Comparison of ENCODE assay signal across 8 cellular contexts in the genomic region with DNA sequence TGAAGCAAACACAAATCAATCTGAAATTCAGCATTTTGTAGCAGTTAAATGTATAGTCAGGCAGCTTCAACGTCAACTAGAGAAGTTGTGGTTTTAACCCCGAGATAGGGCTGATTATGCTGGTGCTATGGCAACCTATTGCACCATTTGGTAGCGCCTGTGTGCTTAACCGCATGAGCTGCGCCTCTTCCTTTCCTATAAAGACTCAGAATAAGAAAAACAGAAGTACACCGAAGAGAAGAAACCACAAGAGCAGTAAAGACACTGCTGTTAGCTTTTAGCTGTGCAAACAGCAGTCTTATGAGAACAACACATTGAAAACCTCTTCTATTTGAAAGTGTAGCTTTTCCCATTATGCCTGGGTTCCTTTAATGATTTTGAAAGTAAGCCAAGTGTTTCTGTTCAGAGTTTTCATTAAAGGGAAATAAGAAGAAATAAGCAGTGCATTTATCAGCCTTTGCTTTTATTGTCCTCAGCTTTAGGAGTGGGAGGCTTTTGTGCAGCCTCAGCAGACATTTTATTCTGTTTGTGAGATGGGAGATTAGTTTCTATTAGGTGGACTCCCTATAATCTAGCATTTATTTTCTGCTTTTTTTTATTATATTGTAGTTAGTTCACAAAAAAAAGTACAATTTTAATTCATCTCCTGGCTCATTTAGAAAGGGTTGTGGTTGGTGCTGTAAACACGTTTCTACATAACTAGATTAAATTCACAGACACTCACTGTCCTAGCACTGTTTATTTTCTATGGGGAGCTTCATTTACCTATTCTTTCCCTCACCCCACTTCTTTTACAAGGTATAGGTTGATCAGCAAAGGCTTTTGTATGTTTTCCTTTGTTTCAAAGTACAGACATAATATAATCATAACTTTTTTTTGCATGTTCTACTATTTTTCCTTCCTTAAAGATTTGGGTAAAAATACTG. TPM values are rescaled to one million over a fixed set of nuclear protein-coding genes. Genes with fewer than 3 reads are reported as not detected.
DNase-seq lines count a peak whose midpoint lies in the region; FAIRE-seq and TF ChIP-seq lines count a peak whose summit lies in the region.

No MANE protein-coding gene starts in this region.

- peak; percentile 10 for DNase-seq in GM12891 (ENCODE audit: insufficient read length, low spot score)
- peak; percentile 68 to 84 for DNase-seq in HAP-1 (ENCODE audit: low spot score in 2 of 2)
- peak; percentile 98 for DNase-seq in M059J (ENCODE audit: low read depth)
- DNase-seq in T-helper 1 cell: peak; percentile 57 to 97 (median 76)
- DNase-seq in astrocyte of the hippocampus (ENCODE audit: low read depth, low spot score): peak; percentile 92
- DNase-seq in iris pigment epithelial cell (ENCODE audit: low read depth): peak; percentile 97
- DNase-seq in stimulated activated CD4-positive, alpha-beta T cell treated with anti-CD3 and anti-CD28 coated beads, Interleukin-15, amount 100 ng/mL, for 48 hours (ENCODE audit: low read depth in 2 of 2): peak; percentile 72 to 78
- no peak for DNase-seq in iPS-NIHi7 (ENCODE audit: extremely low spot score)

- in situ Hi-C loops in HAP-1 (cut with MboI; ENCODE audit: low sequenced_read_pairs): loop anchor here (25.0 kb wide), 1 partner anchor 1145 kb away; no protein-coding TSS in a partner anchor

- FAIRE-seq in GM12891 (lab: Jason Lieb, UNC): peak; percentile 97

- H3K27me3 ChIP-seq in HAP-1 (ENCODE audit: low read depth): no peaks in the 10 kb centered on the region

- no peaks in the 10 kb centered on the region for H3K9me3 ChIP-seq in HAP-1

- no peak overlapping the region for H3K4me3 ChIP-seq in HAP-1

- peak; percentile 52; the same call in 1 of the 2 replicates for TF ChIP-seq POLR2A in GM12891 (IDR thresholded peaks at IDR 0.05; ENCODE audit: low read depth, low read length)

- peaks cover 16% of the 10 kb centered on the region for H3K4me1 ChIP-seq in HAP-1

- no peaks in the 10 kb centered on the region for H3K36me3 ChIP-seq in HAP-1 (replicated peaks)

TF ChIP-seq in GM12891, 5 proteins besides CTCF, POLR2A, EP300 and RAD21:
- TF ChIP-seq PAX5 (IDR thresholded peaks at IDR 0.05; ENCODE audit: insufficient read depth, low read length, severe bottlenecking): no peak
- peak; percentile 76 for TF ChIP-seq POLR2AphosphoS5 (IDR thresholded peaks at IDR 0.05; ENCODE audit: low read depth, low read length)
- peak; percentile 93 for TF ChIP-seq POU2F2 (IDR thresholded peaks at IDR 0.05; ENCODE audit: low read depth, low read length)
- 0 out of 2 replicates have a peak, but pooled peaks have one; percentile 68 for TF ChIP-seq TAF1 (IDR thresholded peaks at IDR 0.05; ENCODE audit: low read depth, low read length)
- TF ChIP-seq SPI1 (IDR thresholded peaks at IDR 0.05; ENCODE audit: low read depth, low read length): peak; percentile 71

RNA-seq across cellular contexts. Expression of gene PTPRC, which starts 43.3 kb away (rescaled TPM):
- 55.1 TPM for polyA plus RNA-seq in GM12891 (2012; ENCODE audit: low read depth, missing spikeins)
- 0.49 and 4.5 TPM in 2 replicates for total RNA-seq in M059J (2014; rRNA removed; shearing (Covaris generic))
